Comparison of ENCODE assay signal across 36 cellular contexts in genomic region chr10:78618050-78618449, GRCh38.
"Had no signal": no experiment of that assay in that cellular context is flagged by ENCODE, and none has a peak within 500 bp of the region (broad histone marks: within the 10 kb centered on the region; RNA-seq: fewer than 3 reads in every experiment).

No MANE protein-coding gene starts in this region.

- H3K9me3 ChIP-seq: esophagus muscularis mucosa, gastrocnemius medialis had no signal

- H3K36me3 Mint-ChIP-seq: activated CD8-positive, alpha-beta memory T cell treated with anti-CD3 and anti-CD28 coated beads, Interleukin-2, amount 10 ng/mL, durations not matched to agents 7 days and 5 days; activated naive CD8-positive, alpha-beta T cell had no signal

- ATAC-seq: activated CD4-positive, CD25-positive, alpha-beta regulatory T cell treated with anti-CD3 and anti-CD28 coated beads, Interleukin-2, amount 50 U/mL, for 24 hours; activated CD8-positive, alpha-beta memory T cell treated with anti-CD3 and anti-CD28 coated beads, Interleukin-2, amount 10 ng/mL, durations not matched to agents 7 days and 5 days; activated CD8-positive, alpha-beta T cell treated with anti-CD3 and anti-CD28 coated beads for 36 hours; activated T-cell treated with anti-CD3 and anti-CD28 coated beads, Interleukin-2, amount 50 U/mL, for 4 hours; activated T-helper 17 cell treated with anti-CD3 and anti-CD28 coated beads, Interleukin-2, amount 50 U/mL, for 72 hours; foreskin keratinocyte; gastrocnemius medialis; T-helper 17 cell had no signal

- H3K4me1 Mint-ChIP-seq: activated B cell treated with CpG ODN at 0.5 μM for 24 hours; activated CD8-positive, alpha-beta memory T cell treated with anti-CD3 and anti-CD28 coated beads, Interleukin-2, amount 10 ng/mL, durations not matched to agents 7 days and 5 days; activated T-helper 17 cell treated with anti-CD3 and anti-CD28 coated beads, Interleukin-2, amount 50 U/mL, for 72 hours; central memory CD8-positive, alpha-beta T cell had no signal

- H3K27ac Mint-ChIP-seq: activated B cell treated with CpG ODN at 0.5 μM for 24 hours; activated CD8-positive, alpha-beta memory T cell treated with anti-CD3 and anti-CD28 coated beads, Interleukin-2, amount 10 ng/mL, durations not matched to agents 7 days and 5 days; activated CD8-positive, alpha-beta T cell treated with anti-CD3 and anti-CD28 coated beads for 36 hours; activated naive CD8-positive, alpha-beta T cell; activated T-helper 17 cell treated with anti-CD3 and anti-CD28 coated beads, Interleukin-2, amount 50 U/mL, for 72 hours; dendritic cell treated with granulocyte-macrophage colony-stimulating factor and Interleukin-4, amounts not matched to agents 40 ng/mL and 50 ng/mL, for 4 days; T-helper 17 cell; T-helper 2 cell treated with Interferon-gamma antibody and Interleukin-4, amounts not matched to agents 5 μg/mL and 100 μg/mL, for 36 hours had no signal

- H3K4me3 ChIP-seq: coronary artery, dorsolateral prefrontal cortex, esophagus muscularis mucosa, gastrocnemius medialis had no signal

- DNase-seq: activated B cell treated with CpG ODN at 0.5 μM for 24 hours; activated CD4-positive, alpha-beta T cell treated with anti-CD3 and anti-CD28 coated beads for 48 hours; activated CD4-positive, alpha-beta T cell treated with anti-CD3 and anti-CD28 coated beads, Interleukin-2, amount 50 U/mL, for 1 hour; activated CD4-positive, alpha-beta T cell treated with anti-CD3 and anti-CD28 coated beads, Interleukin-2, amount 50 U/mL, for 48 hours; activated CD8-positive, alpha-beta memory T cell treated with anti-CD3 and anti-CD28 coated beads, Interleukin-2, amount 10 ng/mL, durations not matched to agents 7 days and 5 days; activated CD8-positive, alpha-beta memory T cell treated with anti-CD3 and anti-CD28 coated beads, Interleukin-2, amount 50 U/mL, for 4 hours; activated CD8-positive, alpha-beta T cell treated with anti-CD3 and anti-CD28 coated beads for 36 hours; activated effector memory CD4-positive, alpha-beta T cell treated with Interleukin-2 at 50 U/mL for 16 hours; activated gamma-delta T cell treated with Interleukin-2 at 50 U/mL for 16 hours; activated naive CD4-positive, alpha-beta T cell treated with anti-CD3 and anti-CD28 coated beads, Interleukin-2, amount 50 U/mL, for 16 hours; activated naive CD4-positive, alpha-beta T cell treated with Interleukin-2 at 50 U/mL for 16 hours; activated T-cell treated with anti-CD3 and anti-CD28 coated beads for 4 hours; activated T-cell treated with anti-CD3 and anti-CD28 coated beads, Interleukin-2, amount 50 U/mL, for 4 hours; amniotic stem cell; anterior cingulate cortex; brain microvascular endothelial cell; dorsolateral prefrontal cortex; effector memory CD4-positive, alpha-beta T cell; erythroblast; foreskin keratinocyte; gastrocnemius medialis; glutamatergic neuron; T-helper 1 cell; T-helper 17 cell; T1000; WERI-Rb-1 had no signal

- H3K36me3 ChIP-seq: brain microvascular endothelial cell, esophagus muscularis mucosa, gastrocnemius medialis, WERI-Rb-1 had no signal

- H3K4me1 ChIP-seq: foreskin keratinocyte, gastrocnemius medialis had no signal

- FAIRE-seq: astrocyte, bronchial epithelial cell had no signal

- H3K9me3 Mint-ChIP-seq: activated B cell treated with CpG ODN at 0.5 μM for 24 hours; activated CD8-positive, alpha-beta T cell treated with anti-CD3 and anti-CD28 coated beads for 36 hours; activated T-cell treated with anti-CD3 and anti-CD28 coated beads, Interleukin-2, amount 50 U/mL, for 4 hours; activated T-helper 17 cell treated with anti-CD3 and anti-CD28 coated beads, Interleukin-2, amount 50 U/mL, for 72 hours; central memory CD8-positive, alpha-beta T cell; dendritic cell treated with granulocyte-macrophage colony-stimulating factor and Interleukin-4, amounts not matched to agents 40 ng/mL and 50 ng/mL, for 4 days; T-helper 2 cell treated with Interferon-gamma antibody and Interleukin-4, amounts not matched to agents 5 μg/mL and 100 μg/mL, for 36 hours had no signal

- H3K4me3 Mint-ChIP-seq: activated B cell treated with CpG ODN at 0.5 μM for 24 hours; activated CD8-positive, alpha-beta memory T cell treated with anti-CD3 and anti-CD28 coated beads, Interleukin-2, amount 10 ng/mL, durations not matched to agents 7 days and 5 days; activated CD8-positive, alpha-beta T cell treated with anti-CD3 and anti-CD28 coated beads for 36 hours; activated naive CD8-positive, alpha-beta T cell; activated T-cell treated with anti-CD3 and anti-CD28 coated beads, Interleukin-2, amount 50 U/mL, for 4 hours; activated T-helper 17 cell treated with anti-CD3 and anti-CD28 coated beads, Interleukin-2, amount 50 U/mL, for 72 hours; central memory CD8-positive, alpha-beta T cell; dendritic cell treated with granulocyte-macrophage colony-stimulating factor and Interleukin-4, amounts not matched to agents 40 ng/mL and 50 ng/mL, for 4 days; T-helper 17 cell; T-helper 2 cell treated with Interferon-gamma antibody and Interleukin-4, amounts not matched to agents 5 μg/mL and 100 μg/mL, for 36 hours had no signal

- H3K27ac ChIP-seq: brain microvascular endothelial cell, coronary artery, dorsolateral prefrontal cortex, esophagus muscularis mucosa, foreskin keratinocyte, gastrocnemius medialis, WERI-Rb-1 had no signal

- H3K27me3 ChIP-seq: dorsolateral prefrontal cortex, esophagus muscularis mucosa, gastrocnemius medialis had no signal
